ENCODE assay signal across 4 cellular contexts in genomic region chr15:54410481-54410880, GRCh38.
"Had no signal": no experiment of that assay in that cellular context is flagged by ENCODE, and none has a peak within 500 bp of the region (broad histone marks: within the 10 kb centered on the region; RNA-seq: fewer than 3 reads in every experiment).

No MANE protein-coding gene starts in this region.

- DNase-seq: IMR-90, KBM-7, KG1 had no signal

- H3K4me3 ChIP-seq: K562 had no signal
